22 cellular contexts compared by ENCODE assay signal in the genomic region with DNA sequence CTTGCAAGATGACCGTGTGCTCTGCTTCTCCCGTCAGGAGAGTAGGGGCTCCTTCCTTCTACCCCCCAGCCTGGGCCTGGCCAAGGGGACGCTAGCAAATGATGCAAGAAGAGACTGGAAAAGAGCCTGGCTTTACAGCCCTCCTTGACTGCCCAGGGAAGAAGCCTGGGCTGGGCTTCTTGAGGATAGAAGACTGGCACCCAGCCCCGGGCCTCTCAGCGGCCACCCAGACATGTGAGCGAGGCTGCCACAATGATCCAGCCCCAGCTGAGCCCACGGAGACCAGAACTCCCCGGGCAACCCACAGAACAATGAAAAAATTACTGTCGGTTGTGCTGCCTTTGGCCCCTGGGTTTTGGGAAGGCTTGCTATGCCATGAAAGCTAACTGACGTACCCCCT.
"Had no signal": no experiment of that assay in that cellular context is flagged by ENCODE, and none has a peak within 500 bp of the region (broad histone marks: within the 10 kb centered on the region; RNA-seq: fewer than 3 reads in every experiment).

No MANE protein-coding gene starts in this region.

- ATAC-seq: foreskin keratinocyte; gastroesophageal sphincter; heart left ventricle; left lobe of liver; natural killer cell; stimulated activated naive B cell treated with anti-CD40 and anti-IgM and Interleukin-4, amounts not matched to agents 10 μg/mL and 1 μg/mL and 100 μg/mL, for 72 hours had no signal

- H3K4me1 Mint-ChIP-seq: natural killer cell; stimulated activated naive B cell treated with anti-CD40 and anti-IgM and Interleukin-4, amounts not matched to agents 10 μg/mL and 1 μg/mL and 100 μg/mL, for 72 hours had no signal

- DNase-seq: effector CD8-positive, alpha-beta T cell; foreskin keratinocyte; lower lobe of right lung; natural killer cell; sigmoid colon; stimulated activated CD4-positive, alpha-beta T cell treated with anti-CD3 and anti-CD28 coated beads, Interleukin-2, amount 100 ng/mL, for 48 hours; stimulated activated naive B cell treated with anti-CD40 and anti-IgM and Interleukin-4, amounts not matched to agents 10 μg/mL and 1 μg/mL and 100 μg/mL, for 72 hours had no signal

- H3K4me1 ChIP-seq: esophagus muscularis mucosa, foreskin keratinocyte, gastroesophageal sphincter, heart left ventricle, lower lobe of right lung, parathyroid adenoma, prostate gland, right atrium auricular region, sigmoid colon, tibial nerve, vagina had no signal

- H3K27ac Mint-ChIP-seq: dendritic cell treated with granulocyte-macrophage colony-stimulating factor and Interleukin-4, amounts not matched to agents 40 ng/mL and 50 ng/mL, for 4 days; natural killer cell; stimulated activated naive B cell treated with anti-CD40 and anti-IgM and Interleukin-4, amounts not matched to agents 10 μg/mL and 1 μg/mL and 100 μg/mL, for 72 hours; stimulated activated naive CD8-positive, alpha-beta T cell treated with anti-CD3 and anti-CD28 coated beads, Interleukin-15, Interleukin-2, amounts not matched to agents 100 ng/mL and 50 ng/mL, for 24 hours had no signal

- H3K4me3 Mint-ChIP-seq: dendritic cell treated with granulocyte-macrophage colony-stimulating factor and Interleukin-4, amounts not matched to agents 40 ng/mL and 50 ng/mL, for 4 days; natural killer cell; stimulated activated naive B cell treated with anti-CD40 and anti-IgM and Interleukin-4, amounts not matched to agents 10 μg/mL and 1 μg/mL and 100 μg/mL, for 72 hours; stimulated activated naive CD8-positive, alpha-beta T cell treated with anti-CD3 and anti-CD28 coated beads, Interleukin-15, Interleukin-2, amounts not matched to agents 100 ng/mL and 50 ng/mL, for 24 hours had no signal

- FAIRE-seq: endothelial cell of umbilical vein, kidney had no signal

- H3K4me3 ChIP-seq: esophagus muscularis mucosa, gastroesophageal sphincter, heart left ventricle, hepatocyte, lower lobe of right lung, prostate gland, right atrium auricular region, sigmoid colon, thoracic aorta, tibial nerve, vagina had no signal

- H3K9ac ChIP-seq: parathyroid adenoma had no signal

- H3K4me2 ChIP-seq: hepatocyte had no signal

- H3K9me3 Mint-ChIP-seq: dendritic cell treated with granulocyte-macrophage colony-stimulating factor and Interleukin-4, amounts not matched to agents 40 ng/mL and 50 ng/mL, for 4 days; natural killer cell; stimulated activated naive B cell treated with anti-CD40 and anti-IgM and Interleukin-4, amounts not matched to agents 10 μg/mL and 1 μg/mL and 100 μg/mL, for 72 hours; stimulated activated naive CD8-positive, alpha-beta T cell treated with anti-CD3 and anti-CD28 coated beads, Interleukin-15, Interleukin-2, amounts not matched to agents 100 ng/mL and 50 ng/mL, for 24 hours had no signal

- H3K36me3 ChIP-seq: esophagus muscularis mucosa, gastroesophageal sphincter, heart left ventricle, lower lobe of right lung, prostate gland, right atrium auricular region, sigmoid colon, thoracic aorta, tibial nerve, vagina had no signal

- H3K36me3 Mint-ChIP-seq: natural killer cell; stimulated activated naive B cell treated with anti-CD40 and anti-IgM and Interleukin-4, amounts not matched to agents 10 μg/mL and 1 μg/mL and 100 μg/mL, for 72 hours had no signal

- H3K79me2 ChIP-seq: hepatocyte, parathyroid adenoma had no signal

- H2AFZ ChIP-seq: hepatocyte, parathyroid adenoma had no signal

- H3K27me3 ChIP-seq: hepatocyte, right atrium auricular region, vagina had no signal

- H3K27ac ChIP-seq: esophagus muscularis mucosa, foreskin keratinocyte, gastroesophageal sphincter, heart left ventricle, hepatocyte, lower lobe of right lung, parathyroid adenoma, prostate gland, right atrium auricular region, sigmoid colon, thoracic aorta, tibial nerve, vagina had no signal

- H3K9me3 ChIP-seq: esophagus muscularis mucosa, gastroesophageal sphincter, heart left ventricle, lower lobe of right lung, prostate gland, right atrium auricular region, sigmoid colon, thoracic aorta, tibial nerve, vagina had no signal
